Comparison of ENCODE assay signal across 11 cellular contexts in genomic region chr1:223175032-223175431, GRCh38. TPM values are rescaled to one million over a fixed set of nuclear protein-coding genes. Genes with fewer than 3 reads are reported as not detected.
A peak's percentile ranks its signal among the peaks of the same experiment; 100 is the strongest.
DNase-seq lines count a peak whose midpoint lies in the region; ATAC-seq and TF ChIP-seq lines count a peak whose summit lies in the region.
"Had no signal": no experiment of that assay in that cellular context is flagged by ENCODE, and none has a peak within 500 bp of the region (broad histone marks: within the 10 kb centered on the region; RNA-seq: fewer than 3 reads in every experiment).

No MANE protein-coding gene starts in this region.

- no peak overlapping the region for H3K9ac ChIP-seq in HCT116 (ENCODE audit: low read length)

- TF ChIP-seq CTCF in HCT116 (IDR thresholded peaks at IDR 0.05 in 2 of 3, conservative IDR thresholded peaks at IDR 0.05 in 1 of 3; ENCODE audit: borderline replicate concordance in 1 of 3, insufficient read depth in 1 of 3, low read depth in 2 of 3, low read length in 2 of 3) (peak; percentile 38 to 43 (median 39); a peak in 5 of 6 replicates), VCaP (conservative IDR thresholded peaks at IDR 0.05) (peak; percentile 71)

- no peaks in the 10 kb centered on the region for H3K79me2 ChIP-seq in HCT116 (ENCODE audit: insufficient read depth, low read length)

- no peak for TF ChIP-seq POLR2A in HCT116 (IDR thresholded peaks at IDR 0.05; ENCODE audit: borderline replicate concordance, extremely low read depth, insufficient read depth, insufficient read length)

- ATAC-seq in HCT116 (peak; percentile 83), HG02973 (IDR thresholded peaks at IDR 0.05; ENCODE audit: unreplicated experiment) (no peak), HG03442 (IDR thresholded peaks at IDR 0.05; ENCODE audit: unreplicated experiment) (no peak)
- ATAC-seq: CD8-positive, alpha-beta T cell had no signal

- H3K9me3 ChIP-seq in HCT116 (ENCODE audit: control insufficient read depth in 1 of 2, insufficient read depth in 1 of 2, low read depth in 1 of 2, low read length in 2 of 2) = no peaks in the 10 kb centered on the region

- no TSS peak for BruUV-seq in HCT116 (replicated peaks; lab: Mats Ljungman, UMichigan)

- no peak overlapping the region for H3K4me3 ChIP-seq in HCT116 (replicated peaks in 1 of 2; ENCODE audit: low read depth in 1 of 2, low read length in 2 of 2)

- intact Hi-C loops in HCT116 (cut with micrococcal nuclease) = no loop called here

- POLR2A ChIA-PET in HCT116 (lab: Charles Lee) = no interaction called here

- TF ChIP-seq RAD21 in HCT116 (IDR thresholded peaks at IDR 0.05; ENCODE audit: low read depth) = peak; percentile 74

- H4K20me1 ChIP-seq in HCT116 (ENCODE audit: insufficient read depth) = no peaks in the 10 kb centered on the region

- peaks cover 7% of the 10 kb centered on the region; the same call in 1 of the 2 replicates for H3K27me3 ChIP-seq in HCT116 (ENCODE audit: insufficient read depth, low read length)

- no peaks in the 10 kb centered on the region for H3K36me3 ChIP-seq in HCT116 (ENCODE audit: control insufficient read depth in 1 of 2, insufficient read depth in 2 of 2, low read length in 2 of 2)

- no peak overlapping the region for H2AFZ ChIP-seq in HCT116 (ENCODE audit: low read depth, low read length, poor library complexity, severe bottlenecking)

- DNase-seq in A172 (ENCODE audit: low spot score) (peak; percentile 28), HCT116 (ENCODE audit: low read depth, low spot score) (peak; percentile 15), kidney glomerular epithelial cell (lab: John Stamatoyannopoulos, UW) (peak; percentile 4), SW 1271 (lab: John Stamatoyannopoulos, UW) (no peak)
- no peak for DNase-seq in activated naive CD4-positive, alpha-beta T cell treated with Interleukin-2 at 50 U/mL for 16 hours
- DNase-seq: activated CD4-positive, CD25-positive, alpha-beta regulatory T cell treated with anti-CD3 and anti-CD28 coated beads, Interleukin-2, amount 50 U/mL, for 72 hours; amniotic stem cell; CD8-positive, alpha-beta T cell had no signal

- H3K27ac ChIP-seq in HCT116 (ENCODE audit: low read depth, low read length) = no peak overlapping the region
- H3K27ac ChIP-seq in VCaP = no peak overlapping the region

- no peaks in the 10 kb centered on the region for H3K9me2 ChIP-seq in HCT116 (ENCODE audit: insufficient read depth)

- H3K4me1 ChIP-seq in HCT116 (ENCODE audit: control insufficient read depth in 1 of 2, insufficient read depth in 2 of 2, low read length in 2 of 2) = no peaks in the 10 kb centered on the region

- CTCF ChIA-PET in HCT116 (lab: Charles Lee) = interaction anchor here (0.9 to 2.3 kb wide), 10 partner anchors 11 to 509 kb away, joined by 3 to 8 read pairs (median 4); no protein-coding TSS in a partner anchor

- no peak overlapping the region for H3K4me2 ChIP-seq in HCT116 (ENCODE audit: low read length)

- RAD21 ChIA-PET in HCT116 (lab: Charles Lee; ENCODE audit: low non-redundant PET in 1 of 2, low total read pairs in 2 of 2, uncharacterized antibody in 2 of 2, unreplicated experiment in 2 of 2) = interaction anchor here (0.6 to 1.3 kb wide), 2 partner anchors 41 to 184 kb away, joined by 3 read pairs; no protein-coding TSS in a partner anchor

TF ChIP-seq in HCT116, 20 proteins besides CTCF, POLR2A, EP300 and RAD21:
- no peak for TF ChIP-seq REST (IDR thresholded peaks at IDR 0.05; ENCODE audit: low read depth)
- no peak for TF ChIP-seq ZFX (IDR thresholded peaks at IDR 0.05)
- no peak for TF ChIP-seq CEBPB (IDR thresholded peaks at IDR 0.05; ENCODE audit: low read depth)
- no peak for TF ChIP-seq EZH2 (IDR thresholded peaks at IDR 0.05)
- no peak for TF ChIP-seq EGR1 (IDR thresholded peaks at IDR 0.05; ENCODE audit: low read depth)
- TF ChIP-seq MAX (IDR thresholded peaks at IDR 0.05) = no peak
- no peak for TF ChIP-seq JUND (IDR thresholded peaks at IDR 0.05)
- TF ChIP-seq POLR2AphosphoS5 (IDR thresholded peaks at IDR 0.05; ENCODE audit: low read depth, low read length) = no peak
- TF ChIP-seq YY1 (IDR thresholded peaks at IDR 0.05; ENCODE audit: extremely low read depth, insufficient replicate concordance, low read depth, low read length) = no peak

RNA-seq across cellular contexts. Expression of gene TLR5, which starts 32.0 kb away (rescaled TPM):
- not detected in 2 replicates for total RNA-seq in A172 (2014; rRNA removed; shearing (Covaris generic))
- 1.2 TPM for total RNA-seq in HCT116 (2021; ENCODE audit: unreplicated experiment)
- polyA plus RNA-seq in HCT116 (2012) = 1.1 and 1.5 TPM in 2 replicates

Comparison
In these comparisons a context has a peak if more than half of its experiments do, and no peak if none do; other contexts are left out.
1. DNase-seq: peak in A172 (single experiment), HCT116 (single experiment) and kidney glomerular epithelial cell (single experiment); none in activated naive CD4-positive, alpha-beta T cell treated with Interleukin-2 at 50 U/mL for 16 hours (single experiment) and SW 1271 (0 of 2).